Comparison of ENCODE assay signal across 8 cellular contexts in genomic region chr1:243850368-243851128, GRCh38. TPM values are rescaled to one million over a fixed set of nuclear protein-coding genes. Genes with fewer than 3 reads are reported as not detected.
DNase-seq lines count a peak whose midpoint lies in the region; ATAC-seq and TF ChIP-seq lines count a peak whose summit lies in the region.

No MANE protein-coding gene starts in this region.

- H3K4me1 ChIP-seq in HUES6 (ENCODE audit: control insufficient read depth, insufficient read depth, low read length), result 0 out of 2 replicates have a peak, but pooled peaks cover 7% of the 10 kb centered on the region
- no peaks in the 10 kb centered on the region for H3K4me1 ChIP-seq in Peyer's patch

- TF ChIP-seq EP300 in neural cell (conservative IDR thresholded peaks at IDR 0.05; ENCODE audit: poor library complexity, severe bottlenecking), result peak; percentile 22

- H3K9me3 Mint-ChIP-seq in stimulated activated naive CD8-positive, alpha-beta T cell treated with anti-CD3 and anti-CD28 coated beads, Interleukin-15, Interleukin-2, amounts not matched to agents 100 ng/mL and 50 ng/mL, for 24 hours, result no peaks in the 10 kb centered on the region

- no peaks in the 10 kb centered on the region for H3K9me2 ChIP-seq in neural cell (ENCODE audit: insufficient read depth, low read length)

- H3K79me2 ChIP-seq in neural cell (replicated peaks; ENCODE audit: insufficient read depth, low read length), result peaks cover 26% of the 10 kb centered on the region

- H3K36me3 Mint-ChIP-seq in stimulated activated naive CD8-positive, alpha-beta T cell treated with anti-CD3 and anti-CD28 coated beads, Interleukin-15, Interleukin-2, amounts not matched to agents 100 ng/mL and 50 ng/mL, for 24 hours (ENCODE audit: low read depth), result no peaks in the 10 kb centered on the region

- H3K4me3 Mint-ChIP-seq in stimulated activated naive CD8-positive, alpha-beta T cell treated with anti-CD3 and anti-CD28 coated beads, Interleukin-15, Interleukin-2, amounts not matched to agents 100 ng/mL and 50 ng/mL, for 24 hours, result peak overlapping the region; percentile 91

- peak; percentile 76 for DNase-seq in DMS 273 treated with DMSO at 0.1 percent for 48 hours (lab: John Stamatoyannopoulos, UW)
- peak; percentile 75 to 91 (median 81) for DNase-seq in Peyer's patch
- peak; percentile 95 for DNase-seq in activated effector memory CD4-positive, alpha-beta T cell treated with anti-CD3 and anti-CD28 coated beads, Interleukin-2, amount 50 U/mL, for 16 hours
- peak; percentile 77 for DNase-seq in fibroblast of the aortic adventitia (ENCODE audit: low read depth)

- ATAC-seq in GM21423 (IDR thresholded peaks at IDR 0.05; ENCODE audit: unreplicated experiment), result peak; percentile 55

- TF ChIP-seq RAD21 in neural cell (conservative IDR thresholded peaks at IDR 0.05), result peak; percentile 32

- H3K9me3 ChIP-seq in HUES6 (ENCODE audit: control insufficient read depth, insufficient read depth, low read depth, low read length) (no peaks in the 10 kb centered on the region), Peyer's patch (no peaks in the 10 kb centered on the region), neural cell (ENCODE audit: low read length) (no peaks in the 10 kb centered on the region)

- H3K27me3 Mint-ChIP-seq in stimulated activated naive CD8-positive, alpha-beta T cell treated with anti-CD3 and anti-CD28 coated beads, Interleukin-15, Interleukin-2, amounts not matched to agents 100 ng/mL and 50 ng/mL, for 24 hours, result no peaks in the 10 kb centered on the region

- peak overlapping the region; percentile 96 for H3K27ac ChIP-seq in HUES6 (ENCODE audit: low read depth, low read length)
- peak overlapping the region; percentile 94 to 98 (median 98) for H3K27ac ChIP-seq in Peyer's patch
- H3K27ac ChIP-seq in neural cell (ENCODE audit: low read length), result peak overlapping the region; percentile 72

- H2AFZ ChIP-seq in neural cell (ENCODE audit: low read depth, low read length), result peak overlapping the region; percentile 74

- H3K4me1 Mint-ChIP-seq in stimulated activated naive CD8-positive, alpha-beta T cell treated with anti-CD3 and anti-CD28 coated beads, Interleukin-15, Interleukin-2, amounts not matched to agents 100 ng/mL and 50 ng/mL, for 24 hours (ENCODE audit: low read depth), result peaks cover 49% of the 10 kb centered on the region

- TF ChIP-seq CTCF in Peyer's patch (IDR thresholded peaks at IDR 0.05) (no peak), fibroblast of the aortic adventitia (IDR thresholded peaks at IDR 0.05; ENCODE audit: insufficient read depth, low read length) (no peak), neural cell (IDR thresholded peaks at IDR 0.05; ENCODE audit: poor library complexity, severe bottlenecking) (no peak)

- no peaks in the 10 kb centered on the region for H4K20me1 ChIP-seq in neural cell (ENCODE audit: insufficient read depth)

- no peaks in the 10 kb centered on the region for H3F3A ChIP-seq in neural cell (ENCODE audit: insufficient read depth, low read length, poor library complexity, severe bottlenecking)

- peak overlapping the region; percentile 96 for H3K27ac Mint-ChIP-seq in stimulated activated naive CD8-positive, alpha-beta T cell treated with anti-CD3 and anti-CD28 coated beads, Interleukin-15, Interleukin-2, amounts not matched to agents 100 ng/mL and 50 ng/mL, for 24 hours

- H3K36me3 ChIP-seq in HUES6 (ENCODE audit: control insufficient read depth, insufficient read depth, low read length) (no peaks in the 10 kb centered on the region), Peyer's patch (no peaks in the 10 kb centered on the region), neural cell (ENCODE audit: insufficient read depth, low read length) (no peaks in the 10 kb centered on the region)

- H3K27me3 ChIP-seq in HUES6 (ENCODE audit: control insufficient read depth, insufficient read depth, low read length), result no peaks in the 10 kb centered on the region
- H3K27me3 ChIP-seq in Peyer's patch, result peaks cover 0 to 6% of the 10 kb centered on the region in 2 donors
- no peaks in the 10 kb centered on the region for H3K27me3 ChIP-seq in neural cell (ENCODE audit: insufficient read depth, low read depth, low read length)

- H3K4me3 ChIP-seq in HUES6 (ENCODE audit: low read depth, low read length) (peak overlapping the region; percentile 73), Peyer's patch (peak overlapping the region; percentile 75 to 96 (median 79)), fibroblast of the aortic adventitia (ENCODE audit: low read depth, low read length) (peak overlapping the region; percentile 78), neural cell (ENCODE audit: low read length) (peak overlapping the region; percentile 78)

- peak overlapping the region; percentile 95 for H3K4me2 ChIP-seq in neural cell (ENCODE audit: low read length)

- TF ChIP-seq POLR2A in Peyer's patch (IDR thresholded peaks at IDR 0.05), result no peak

- peak overlapping the region; percentile 89 for H3K9ac ChIP-seq in HUES6 (ENCODE audit: low read length)
- peak overlapping the region; percentile 75 for H3K9ac ChIP-seq in neural cell (ENCODE audit: low read length)

TF ChIP-seq in neural cell, 6 proteins besides CTCF, POLR2A, EP300 and RAD21:
- TF ChIP-seq SMC3 (conservative IDR thresholded peaks at IDR 0.05; ENCODE audit: poor library complexity) (peak; percentile 34), TAF1 (IDR thresholded peaks at IDR 0.05; ENCODE audit: low read depth) (no peak), POLR2AphosphoS5 (IDR thresholded peaks at IDR 0.05) (peak; percentile 61), MXI1 (conservative IDR thresholded peaks at IDR 0.05; ENCODE audit: poor library complexity, severe bottlenecking) (no peak), EZH2 (IDR thresholded peaks at IDR 0.05; ENCODE audit: borderline replicate concordance, insufficient read depth, low read length, poor library complexity, severe bottlenecking) (no peak)
- TF ChIP-seq, protein P1, sequence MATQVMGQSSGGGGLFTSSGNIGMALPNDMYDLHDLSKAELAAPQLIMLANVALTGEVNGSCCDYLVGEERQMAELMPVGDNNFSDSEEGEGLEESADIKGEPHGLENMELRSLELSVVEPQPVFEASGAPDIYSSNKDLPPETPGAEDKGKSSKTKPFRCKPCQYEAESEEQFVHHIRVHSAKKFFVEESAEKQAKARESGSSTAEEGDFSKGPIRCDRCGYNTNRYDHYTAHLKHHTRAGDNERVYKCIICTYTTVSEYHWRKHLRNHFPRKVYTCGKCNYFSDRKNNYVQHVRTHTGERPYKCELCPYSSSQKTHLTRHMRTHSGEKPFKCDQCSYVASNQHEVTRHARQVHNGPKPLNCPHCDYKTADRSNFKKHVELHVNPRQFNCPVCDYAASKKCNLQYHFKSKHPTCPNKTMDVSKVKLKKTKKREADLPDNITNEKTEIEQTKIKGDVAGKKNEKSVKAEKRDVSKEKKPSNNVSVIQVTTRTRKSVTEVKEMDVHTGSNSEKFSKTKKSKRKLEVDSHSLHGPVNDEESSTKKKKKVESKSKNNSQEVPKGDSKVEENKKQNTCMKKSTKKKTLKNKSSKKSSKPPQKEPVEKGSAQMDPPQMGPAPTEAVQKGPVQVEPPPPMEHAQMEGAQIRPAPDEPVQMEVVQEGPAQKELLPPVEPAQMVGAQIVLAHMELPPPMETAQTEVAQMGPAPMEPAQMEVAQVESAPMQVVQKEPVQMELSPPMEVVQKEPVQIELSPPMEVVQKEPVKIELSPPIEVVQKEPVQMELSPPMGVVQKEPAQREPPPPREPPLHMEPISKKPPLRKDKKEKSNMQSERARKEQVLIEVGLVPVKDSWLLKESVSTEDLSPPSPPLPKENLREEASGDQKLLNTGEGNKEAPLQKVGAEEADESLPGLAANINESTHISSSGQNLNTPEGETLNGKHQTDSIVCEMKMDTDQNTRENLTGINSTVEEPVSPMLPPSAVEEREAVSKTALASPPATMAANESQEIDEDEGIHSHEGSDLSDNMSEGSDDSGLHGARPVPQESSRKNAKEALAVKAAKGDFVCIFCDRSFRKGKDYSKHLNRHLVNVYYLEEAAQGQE (IDR thresholded peaks at IDR 0.05; ENCODE audit: borderline replicate concordance), result peak; percentile 13

RNA-seq across cellular contexts. Expression of gene AKT3, which starts 0.5 kb away (rescaled TPM):
- total RNA-seq in Peyer's patch (10 to 100 TPM in 3 of 4 donors, 1 to 10 TPM in 1; 4.4 to 71.8 (median 15.2) TPM), fibroblast of the aortic adventitia (ENCODE audit: low replicate concordance) (36.6 and 44.6 TPM in 2 replicates)
- 46.0 and 48.4 TPM in 2 replicates for polyA plus RNA-seq in neural cell
- 161 and 223 TPM in 2 replicates for polyA minus RNA-seq in neural cell

Comparison
In these comparisons a context has a peak if more than half of its experiments do, and no peak if none do; other contexts are left out.
1. Peak in every context shown above with its lines: DNase-seq, ATAC-seq, H3K4me3 ChIP-seq and H3K27ac ChIP-seq.